Comparison of ENCODE assay signal across 24 cellular contexts in the genomic region with DNA sequence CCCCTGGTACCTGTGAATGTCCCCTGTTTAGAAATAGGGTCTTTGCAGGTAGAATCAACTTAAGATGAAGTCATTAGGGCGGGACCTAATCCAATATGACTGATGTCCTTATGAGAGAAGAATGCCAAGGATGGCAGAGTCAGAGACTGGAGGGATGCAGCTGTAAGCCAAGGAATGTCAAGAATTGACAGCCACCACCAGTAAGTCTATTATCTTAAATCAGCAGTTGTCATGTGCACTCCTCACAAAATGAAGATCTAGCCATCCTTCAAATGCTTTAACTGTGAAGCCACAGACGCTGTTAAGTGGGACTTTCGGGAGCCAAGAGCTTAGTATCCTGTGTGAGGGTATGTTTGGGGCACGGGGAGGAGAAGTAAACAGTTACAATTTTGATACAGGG.
"Had no signal": no experiment of that assay in that cellular context is flagged by ENCODE, and none has a peak within 500 bp of the region (broad histone marks: within the 10 kb centered on the region; RNA-seq: fewer than 3 reads in every experiment).

No MANE protein-coding gene starts in this region.

- H3K79me2 ChIP-seq: hepatocyte had no signal

- H3K4me3 ChIP-seq: colonic mucosa, hepatocyte, psoas muscle, right lobe of liver, spleen, testis, tibial nerve had no signal

- H3K4me3 Mint-ChIP-seq: endodermal cell; mesothelial cell of epicardium; naive thymus-derived CD4-positive, alpha-beta T cell; nephron progenitor cell; stimulated activated memory B cell treated with anti-CD40 and anti-IgM and Interleukin-4, amounts not matched to agents 10 μg/mL and 1 μg/mL and 100 μg/mL, for 72 hours; stimulated activated naive CD8-positive, alpha-beta T cell treated with anti-CD3 and anti-CD28 coated beads, Interleukin-15, Interleukin-2, amounts not matched to agents 100 ng/mL and 50 ng/mL, for 24 hours had no signal

- H3K9me3 Mint-ChIP-seq: stimulated activated memory B cell treated with anti-CD40 and anti-IgM and Interleukin-4, amounts not matched to agents 10 μg/mL and 1 μg/mL and 100 μg/mL, for 72 hours had no signal

- DNase-seq: colonic mucosa; dermis blood vessel endothelial cell; endodermal cell; foreskin melanocyte; head of caudate nucleus; mammary epithelial cell; naive thymus-derived CD4-positive, alpha-beta T cell; nephron progenitor cell; psoas muscle; retina; right lobe of liver; spleen; stimulated activated CD4-positive, alpha-beta T cell treated with anti-CD3 and anti-CD28 coated beads, Interleukin-15, amount 100 ng/mL, for 24 hours; stimulated activated CD4-positive, alpha-beta T cell treated with anti-CD3 and anti-CD28 coated beads, Interleukin-1b, Interleukin-23, amount 100 ng/mL, for 48 hours; stimulated activated CD4-positive, alpha-beta T cell treated with anti-CD3 and anti-CD28 coated beads, Interleukin-4, amount 100 ng/mL, for 24 hours; testis had no signal

- H3K27me3 Mint-ChIP-seq: naive thymus-derived CD4-positive, alpha-beta T cell; stimulated activated memory B cell treated with anti-CD40 and anti-IgM and Interleukin-4, amounts not matched to agents 10 μg/mL and 1 μg/mL and 100 μg/mL, for 72 hours; stimulated activated naive CD8-positive, alpha-beta T cell treated with anti-CD3 and anti-CD28 coated beads, Interleukin-15, Interleukin-2, amounts not matched to agents 100 ng/mL and 50 ng/mL, for 24 hours had no signal

- H3K27ac ChIP-seq: colonic mucosa, hepatocyte, neutrophil, psoas muscle, right lobe of liver, spleen, testis, tibial nerve had no signal

- ATAC-seq: left lobe of liver; naive thymus-derived CD4-positive, alpha-beta T cell; psoas muscle; right lobe of liver; stimulated activated memory B cell treated with anti-CD40 and anti-IgM and Interleukin-4, amounts not matched to agents 10 μg/mL and 1 μg/mL and 100 μg/mL, for 72 hours had no signal

- H3K36me3 Mint-ChIP-seq: mesothelial cell of epicardium had no signal

- H3K4me1 ChIP-seq: colonic mucosa, psoas muscle, right lobe of liver, spleen, testis, tibial nerve had no signal

- H3K27ac Mint-ChIP-seq: endodermal cell; mesothelial cell of epicardium; naive thymus-derived CD4-positive, alpha-beta T cell; nephron progenitor cell; stimulated activated memory B cell treated with anti-CD40 and anti-IgM and Interleukin-4, amounts not matched to agents 10 μg/mL and 1 μg/mL and 100 μg/mL, for 72 hours; stimulated activated naive CD8-positive, alpha-beta T cell treated with anti-CD3 and anti-CD28 coated beads, Interleukin-15, Interleukin-2, amounts not matched to agents 100 ng/mL and 50 ng/mL, for 24 hours had no signal

- H3K9me3 ChIP-seq: colonic mucosa, neutrophil, psoas muscle, right lobe of liver, spleen, testis, tibial nerve had no signal

- H3K36me3 ChIP-seq: colonic mucosa, right lobe of liver had no signal

- FAIRE-seq: endothelial cell of umbilical vein had no signal

- H2AFZ ChIP-seq: hepatocyte had no signal

- H3K4me1 Mint-ChIP-seq: endodermal cell; mesothelial cell of epicardium; nephron progenitor cell; stimulated activated memory B cell treated with anti-CD40 and anti-IgM and Interleukin-4, amounts not matched to agents 10 μg/mL and 1 μg/mL and 100 μg/mL, for 72 hours had no signal

- H3K27me3 ChIP-seq: colonic mucosa, hepatocyte, neutrophil, right lobe of liver, spleen, testis, tibial nerve had no signal

- H3K4me2 ChIP-seq: hepatocyte had no signal
